ENCODE assay signal across 1 cellular context in genomic region chr4:16227462-16227868, GRCh38.
TF ChIP-seq lines count a peak whose summit lies in the region.

No MANE protein-coding gene starts in this region.

TF ChIP-seq in SK-N-SH treated with all-trans-retinoic acid at 6 μM for 48 hours, 23 proteins besides CTCF, POLR2A, EP300 and RAD21 (continued from another document):
- TF ChIP-seq ZNF70 (CRISPR knock-in tag; IDR thresholded peaks at IDR 0.05) (no peak), ARNTL (CRISPR knock-in tag; IDR thresholded peaks at IDR 0.05; ENCODE audit: borderline replicate concordance, low read depth) (no peak), CSDC2 (CRISPR knock-in tag; IDR thresholded peaks at IDR 0.05) (no peak)
